8 cellular contexts compared by ENCODE assay signal in genomic region chr11:75815345-75815983, GRCh38. TPM values are rescaled to one million over a fixed set of nuclear protein-coding genes. Genes with fewer than 3 reads are reported as not detected.
DNase-seq lines count a peak whose midpoint lies in the region; ATAC-seq and TF ChIP-seq lines count a peak whose summit lies in the region.

No MANE protein-coding gene starts in this region.

- peak overlapping the region; percentile 90 for H3K9ac ChIP-seq in DND-41 (ENCODE audit: low read depth, low read length)
- H3K9ac ChIP-seq in neural cell (ENCODE audit: low read length): peak overlapping the region; percentile 87

- H3K4me1 ChIP-seq in DND-41 (ENCODE audit: insufficient read depth, low read length): peaks cover 30% of the 10 kb centered on the region
- peaks cover 2 to 51% (median 23%) of the 10 kb centered on the region in 3 donors for H3K4me1 ChIP-seq in esophagus squamous epithelium
- peaks cover 20 to 48% (median 44%) of the 10 kb centered on the region in 4 donors for H3K4me1 ChIP-seq in upper lobe of left lung

- ATAC-seq in DND-41 (ENCODE audit: insufficient read depth, low read depth) (no peak; the same call in 2 of the 3 replicates), GM21529 (IDR thresholded peaks at IDR 0.05; ENCODE audit: unreplicated experiment) (peak; percentile 17), upper lobe of left lung (ENCODE audit: low FRiP score in 2 of 2) (peak in 1 of 2 donors; percentile 53)
- peak; percentile 31 for ATAC-seq in activated CD8-positive, alpha-beta T cell treated with anti-CD3 and anti-CD28 coated beads for 36 hours

- no peak overlapping the region for H3K4me3 Mint-ChIP-seq in activated CD8-positive, alpha-beta T cell treated with anti-CD3 and anti-CD28 coated beads for 36 hours

- TF ChIP-seq RAD21 in neural cell (conservative IDR thresholded peaks at IDR 0.05): no peak

- DNase-seq in DND-41 (peak; percentile 56), esophagus squamous epithelium (lab: John Stamatoyannopoulos, UW) (no peak), upper lobe of left lung (peak in 1 of 2 donors; percentile 41), NCI-H774 (lab: John Stamatoyannopoulos, UW) (no peak)
- peak; percentile 45 for DNase-seq in activated CD8-positive, alpha-beta T cell treated with anti-CD3 and anti-CD28 coated beads for 36 hours

- TF ChIP-seq POLR2A in esophagus squamous epithelium (IDR thresholded peaks at IDR 0.05) (peak in 1 of 4 donors; percentile 32), upper lobe of left lung (IDR thresholded peaks at IDR 0.05) (peak in 2 of 4 donors; percentile 14 to 24)

- peaks cover 3% of the 10 kb centered on the region for H3F3A ChIP-seq in neural cell (ENCODE audit: insufficient read depth, low read length, poor library complexity, severe bottlenecking)

- H3K4me2 ChIP-seq in DND-41 (ENCODE audit: insufficient read depth, low read length): peak overlapping the region; percentile 96
- H3K4me2 ChIP-seq in neural cell (ENCODE audit: low read length): peak overlapping the region; percentile 51

- H3K36me3 ChIP-seq in DND-41 (ENCODE audit: insufficient read depth, low read length): no peaks in the 10 kb centered on the region; the same call in 1 of the 2 replicates
- H3K36me3 ChIP-seq in KOPT-K1 (ENCODE audit: insufficient read depth, low read length): no peaks in the 10 kb centered on the region
- no peaks in the 10 kb centered on the region for H3K36me3 ChIP-seq in esophagus squamous epithelium
- no peaks in the 10 kb centered on the region for H3K36me3 ChIP-seq in neural cell (ENCODE audit: insufficient read depth, low read length)
- no peaks in the 10 kb centered on the region for H3K36me3 ChIP-seq in upper lobe of left lung

- intact Hi-C loops in activated CD8-positive, alpha-beta T cell treated with anti-CD3 and anti-CD28 coated beads for 36 hours (cut with micrococcal nuclease): no loop called here
- intact Hi-C loops in esophagus squamous epithelium (cut with DNase I): no loop called here

- no peak for TF ChIP-seq CTCF in DND-41 (IDR thresholded peaks at IDR 0.05; ENCODE audit: borderline replicate concordance, extremely low read depth, low read length, poor library complexity, severe bottlenecking)
- TF ChIP-seq CTCF in activated CD8-positive, alpha-beta T cell treated with anti-CD3 and anti-CD28 coated beads for 36 hours (IDR thresholded peaks at IDR 0.05): no peak
- TF ChIP-seq CTCF in esophagus squamous epithelium (IDR thresholded peaks at IDR 0.05): no peak
- TF ChIP-seq CTCF in neural cell (IDR thresholded peaks at IDR 0.05; ENCODE audit: poor library complexity, severe bottlenecking): no peak
- TF ChIP-seq CTCF in upper lobe of left lung (IDR thresholded peaks at IDR 0.05): no peak

- no peak for TF ChIP-seq EP300 in neural cell (conservative IDR thresholded peaks at IDR 0.05; ENCODE audit: poor library complexity, severe bottlenecking)
- no peak for TF ChIP-seq EP300 in upper lobe of left lung (IDR thresholded peaks at IDR 0.05)

- no peaks in the 10 kb centered on the region for H3K9me3 Mint-ChIP-seq in activated CD8-positive, alpha-beta T cell treated with anti-CD3 and anti-CD28 coated beads for 36 hours

- peaks cover 9% of the 10 kb centered on the region for H3K4me1 Mint-ChIP-seq in activated CD8-positive, alpha-beta T cell treated with anti-CD3 and anti-CD28 coated beads for 36 hours (ENCODE audit: low read depth)

- H3K27me3 Mint-ChIP-seq in activated CD8-positive, alpha-beta T cell treated with anti-CD3 and anti-CD28 coated beads for 36 hours: no peaks in the 10 kb centered on the region

- CTCF ChIA-PET in activated CD8-positive, alpha-beta T cell treated with anti-CD3 and anti-CD28 coated beads for 36 hours (lab: Charles Lee): interaction anchor here (1.8 kb wide), 1 partner anchor 52 kb away, joined by 5 read pairs; no protein-coding TSS in a partner anchor

- peak overlapping the region; percentile 83 for H2AFZ ChIP-seq in DND-41 (ENCODE audit: low read depth, low read length)
- no peak overlapping the region for H2AFZ ChIP-seq in neural cell (ENCODE audit: low read depth, low read length)

- no peaks in the 10 kb centered on the region for H3K27me3 ChIP-seq in DND-41 (ENCODE audit: insufficient read depth, low read length, poor library complexity)
- H3K27me3 ChIP-seq in esophagus squamous epithelium: no peaks in the 10 kb centered on the region
- no peaks in the 10 kb centered on the region for H3K27me3 ChIP-seq in neural cell (ENCODE audit: insufficient read depth, low read depth, low read length)
- no peaks in the 10 kb centered on the region for H3K27me3 ChIP-seq in upper lobe of left lung

- peaks cover 53% of the 10 kb centered on the region for H3K79me2 ChIP-seq in DND-41 (ENCODE audit: insufficient read depth, low read length)
- H3K79me2 ChIP-seq in neural cell (replicated peaks; ENCODE audit: insufficient read depth, low read length): peaks cover 36% of the 10 kb centered on the region

- 0% methylated on average over 3 to 16 of the region's 57 CpGs for WGBS in esophagus squamous epithelium, 2 donors
- WGBS in upper lobe of left lung, 2 donors: 0 to 1% methylated on average over 10 to 35 of the region's 57 CpGs

- peaks cover 2% of the 10 kb centered on the region; the same call in 1 of the 2 replicates for H4K20me1 ChIP-seq in DND-41 (ENCODE audit: insufficient read depth, low read length)
- no peaks in the 10 kb centered on the region for H4K20me1 ChIP-seq in neural cell (ENCODE audit: insufficient read depth)

- H3K4me3 ChIP-seq in DND-41 (ENCODE audit: low read depth in 1 of 2, low read length in 2 of 2) (peak overlapping the region; percentile 70 to 92), esophagus squamous epithelium (peak overlapping the region; percentile 84 to 95 (median 92)), neural cell (ENCODE audit: low read length) (peak overlapping the region; percentile 97), upper lobe of left lung (peak overlapping the region; percentile 62 to 99 (median 82))

- peaks cover 4% of the 10 kb centered on the region for H3K36me3 Mint-ChIP-seq in activated CD8-positive, alpha-beta T cell treated with anti-CD3 and anti-CD28 coated beads for 36 hours (ENCODE audit: low read depth)

- POLR2A ChIA-PET in activated CD8-positive, alpha-beta T cell treated with anti-CD3 and anti-CD28 coated beads for 36 hours (lab: Charles Lee): interaction anchor here (0.7 to 1.3 kb wide), 2 partner anchors 48 to 58 kb away, joined by 3 to 5 read pairs; no protein-coding TSS in a partner anchor

- no peaks in the 10 kb centered on the region for H3K9me3 ChIP-seq in DND-41 (ENCODE audit: insufficient read depth, low read length, severe bottlenecking)
- H3K9me3 ChIP-seq in KOPT-K1 (ENCODE audit: insufficient read depth, low read length, poor library complexity, severe bottlenecking): no peaks in the 10 kb centered on the region
- H3K9me3 ChIP-seq in esophagus squamous epithelium: no peaks in the 10 kb centered on the region
- no peaks in the 10 kb centered on the region for H3K9me3 ChIP-seq in neural cell (ENCODE audit: low read length)
- H3K9me3 ChIP-seq in upper lobe of left lung: no peaks in the 10 kb centered on the region

- H3K9me2 ChIP-seq in neural cell (ENCODE audit: insufficient read depth, low read length): no peaks in the 10 kb centered on the region

- H3K27ac Mint-ChIP-seq in activated CD8-positive, alpha-beta T cell treated with anti-CD3 and anti-CD28 coated beads for 36 hours: peak overlapping the region; percentile 94

- H3K27ac ChIP-seq in DND-41 (ENCODE audit: low read length) (peak overlapping the region; percentile 76), KOPT-K1 (ENCODE audit: low read depth, low read length, poor library complexity, severe bottlenecking) (peak overlapping the region; percentile 70), esophagus squamous epithelium (peak overlapping the region; percentile 92 to 98 (median 95)), neural cell (ENCODE audit: low read length) (peak overlapping the region; percentile 92), upper lobe of left lung (peak overlapping the region; percentile 88 to 99 (median 94))

TF ChIP-seq in neural cell, 6 proteins besides CTCF, POLR2A, EP300 and RAD21:
- TF ChIP-seq EZH2 (IDR thresholded peaks at IDR 0.05; ENCODE audit: borderline replicate concordance, insufficient read depth, low read length, poor library complexity, severe bottlenecking) (no peak), MXI1 (conservative IDR thresholded peaks at IDR 0.05; ENCODE audit: poor library complexity, severe bottlenecking) (peak; percentile 54), POLR2AphosphoS5 (IDR thresholded peaks at IDR 0.05) (no peak), TAF1 (IDR thresholded peaks at IDR 0.05; ENCODE audit: low read depth) (no peak)
TF ChIP-seq in neural cell: peak in this region for 1.

RNA-seq across cellular contexts. Expression of gene UVRAG, which starts 0.5 kb away (rescaled TPM):
- 10 to 100 TPM; 14.4 to 15.7 TPM for total RNA-seq in activated CD8-positive, alpha-beta T cell treated with anti-CD3 and anti-CD28 coated beads for 36 hours
- total RNA-seq in esophagus squamous epithelium (10 to 100 TPM in 1 of 4 donors, 1 to 10 TPM in 3; 3.5 to 15.4 (median 8.5) TPM), upper lobe of left lung (10 to 100 TPM; 23.3 to 72.3 (median 28.5) TPM)
- 31.6 and 33.3 TPM in 2 replicates for polyA plus RNA-seq in neural cell
- polyA minus RNA-seq in neural cell: 60.9 and 64.7 TPM in 2 replicates

RNA-seq across cellular contexts. Expression of gene DGAT2, which starts 46.9 kb away (rescaled TPM):
- total RNA-seq in activated CD8-positive, alpha-beta T cell treated with anti-CD3 and anti-CD28 coated beads for 36 hours: 1 to 10 TPM; 1.7 to 1.8 TPM
- 10 to 100 TPM in 3 of 4 donors, 1 to 10 TPM in 1; 6.1 to 29.3 (median 19.2) TPM for total RNA-seq in esophagus squamous epithelium
- 2.7 and 4.3 TPM in 2 replicates for polyA plus RNA-seq in neural cell
- polyA minus RNA-seq in neural cell: 3.7 and 4.7 TPM in 2 replicates
- total RNA-seq in upper lobe of left lung: 10 to 100 TPM in 3 of 6 donors, 1 to 10 TPM in 3; 2.1 to 17.3 (median 10.4) TPM

Comparison
In these comparisons a context has a peak if more than half of its experiments do, and no peak if none do; other contexts are left out.
1. DNase-seq: peak in DND-41 (single experiment) and activated CD8-positive, alpha-beta T cell treated with anti-CD3 and anti-CD28 coated beads for 36 hours (single experiment); none in esophagus squamous epithelium (single experiment) and NCI-H774 (single experiment).
2. Peak in every context shown above with its lines, with median percentiles within 50 percentile points of each other: H3K27ac ChIP-seq and H3K4me3 ChIP-seq.